ENCODE assay signal across 29 cellular contexts in genomic region chr4:178664636-178665035, GRCh38.
"Had no signal": no experiment of that assay in that cellular context is flagged by ENCODE, and none has a peak within 500 bp of the region (broad histone marks: within the 10 kb centered on the region; RNA-seq: fewer than 3 reads in every experiment).

No MANE protein-coding gene starts in this region.

- FAIRE-seq: astrocyte, bronchial epithelial cell, colon had no signal

- DNase-seq: activated effector memory CD4-positive, alpha-beta T cell treated with anti-CD3 and anti-CD28 coated beads, Interleukin-2, amount 50 U/mL, for 16 hours; activated effector memory CD4-positive, alpha-beta T cell treated with Interleukin-2 at 50 U/mL for 16 hours; activated gamma-delta T cell; activated gamma-delta T cell treated with Interleukin-2 at 50 U/mL for 16 hours; activated naive CD4-positive, alpha-beta T cell; activated naive CD4-positive, alpha-beta T cell treated with anti-CD3 and anti-CD28 coated beads for 36 hours; activated naive CD4-positive, alpha-beta T cell treated with anti-CD3 and anti-CD28 coated beads, Interleukin-2, amount 10 ng/mL, durations not matched to agents 7 days and 5 days; activated naive CD4-positive, alpha-beta T cell treated with anti-CD3 and anti-CD28 coated beads, Interleukin-2, amount 50 U/mL, for 16 hours; activated naive CD4-positive, alpha-beta T cell treated with Interleukin-2 at 50 U/mL for 16 hours; activated naive CD8-positive, alpha-beta T cell treated with anti-CD3 and anti-CD28 coated beads for 36 hours; activated naive CD8-positive, alpha-beta T cell treated with anti-CD3 and anti-CD28 coated beads, Interleukin-2, amount 10 ng/mL, durations not matched to agents 7 days and 5 days; activated naive CD8-positive, alpha-beta T cell treated with anti-CD3 and anti-CD28 coated beads, Interleukin-2, amount 50 U/mL, for 24 hours; activated T-cell treated with anti-CD3 and anti-CD28 coated beads, Interleukin-2, amount 50 U/mL, for 24 hours; activated T-cell treated with anti-CD3 and anti-CD28 coated beads, Interleukin-2, amount 50 U/mL, for 4 hours; activated T-cell treated with anti-CD3 and anti-CD28 coated beads, Interleukin-2, amount 50 U/mL, for 48 hours; activated T-cell treated with anti-CD3 and anti-CD28 coated beads, Interleukin-2, amount 50 U/mL, for 72 hours; adrenal gland; amniotic stem cell; amygdala; anterior cingulate cortex; aorta; body of pancreas; brain microvascular endothelial cell; central memory CD4-positive, alpha-beta T cell; cerebellar nuclear complex; colonic mucosa had no signal
